ENCODE assay signal across 14 cellular contexts in genomic region chr11:44561964-44562734, GRCh38.
"Had no signal": no experiment of that assay in that cellular context is flagged by ENCODE, and none has a peak within 500 bp of the region (broad histone marks: within the 10 kb centered on the region; RNA-seq: fewer than 3 reads in every experiment).

No MANE protein-coding gene starts in this region.

- H3K9me3 Mint-ChIP-seq: naive thymus-derived CD8-positive, alpha-beta T cell had no signal

- H3K4me3 ChIP-seq: adrenal gland, hepatocyte, sigmoid colon, stomach, thyroid gland had no signal

- H3K27ac ChIP-seq: adrenal gland, hepatocyte, sigmoid colon, thyroid gland had no signal

- H3K36me3 Mint-ChIP-seq: naive thymus-derived CD8-positive, alpha-beta T cell had no signal

- H3K27me3 Mint-ChIP-seq: central memory CD8-positive, alpha-beta T cell; naive thymus-derived CD8-positive, alpha-beta T cell had no signal

- H2AFZ ChIP-seq: hepatocyte had no signal

- H3K27me3 ChIP-seq: adrenal gland, hepatocyte, sigmoid colon, stomach, thyroid gland had no signal

- H3K4me3 Mint-ChIP-seq: central memory CD8-positive, alpha-beta T cell had no signal

- DNase-seq: activated naive CD4-positive, alpha-beta T cell treated with anti-CD3 and anti-CD28 coated beads, Interleukin-2, amount 50 U/mL, for 16 hours; cortex of kidney; effector CD8-positive, alpha-beta T cell; kidney glomerular epithelial cell; midbrain; naive thymus-derived CD8-positive, alpha-beta T cell; sigmoid colon; stimulated activated CD4-positive, alpha-beta T cell treated with anti-CD3 and anti-CD28 coated beads, Interleukin-2, amount 100 ng/mL, for 24 hours; stomach had no signal

- H3K4me2 ChIP-seq: hepatocyte had no signal

- H3K79me2 ChIP-seq: hepatocyte had no signal

- H3K36me3 ChIP-seq: adrenal gland, sigmoid colon, stomach, thyroid gland had no signal

- ATAC-seq: activated CD4-positive, CD25-positive, alpha-beta regulatory T cell treated with anti-CD3 and anti-CD28 coated beads, Interleukin-2, amount 50 U/mL, for 24 hours; naive thymus-derived CD8-positive, alpha-beta T cell had no signal

- H3K9me3 ChIP-seq: adrenal gland, sigmoid colon, stomach, thyroid gland had no signal
